ENCODE assay signal across 21 cellular contexts in genomic region chr1:233121947-233122559, GRCh38.
DNase-seq lines count a peak whose midpoint lies in the region; ATAC-seq and TF ChIP-seq lines count a peak whose summit lies in the region.
"Had no signal": no experiment of that assay in that cellular context is flagged by ENCODE, and none has a peak within 500 bp of the region (broad histone marks: within the 10 kb centered on the region; RNA-seq: fewer than 3 reads in every experiment).

No MANE protein-coding gene starts in this region.

- no TSS peak for BruUV-seq in IMR-90 (replicated peaks; lab: Mats Ljungman, UMichigan)

- dilution Hi-C loops in IMR-90 (cut with HindIII; ENCODE audit: low sequenced_read_pairs, unreplicated experiment), result no loop called here

- H3K79me1 ChIP-seq in IMR-90 (ENCODE audit: low read depth in 1 of 2, low read length in 2 of 2), result no peaks in the 10 kb centered on the region

- H3K23ac ChIP-seq in IMR-90 (ENCODE audit: low read depth, low read length), result no peak overlapping the region

- H3K27me3 ChIP-seq in ACC112 (ENCODE audit: insufficient read depth, low read length) (no peaks in the 10 kb centered on the region), IMR-90 (ENCODE audit: control insufficient read depth, insufficient read depth, low read length) (no peaks in the 10 kb centered on the region)
- H3K27me3 ChIP-seq: MG63, SJCRH30 had no signal

- no peak overlapping the region for H2BK15ac ChIP-seq in IMR-90 (ENCODE audit: low read depth, low read length)

- TF ChIP-seq CTCF in IMR-90 (conservative IDR thresholded peaks at IDR 0.05; ENCODE audit: low read depth, low read length) (no peak), choroid plexus epithelial cell (conservative IDR thresholded peaks at IDR 0.05; ENCODE audit: low read depth, low read length) (no peak), fibroblast of the aortic adventitia (IDR thresholded peaks at IDR 0.05; ENCODE audit: insufficient read depth, low read length) (no peak)

- H3K36me3 ChIP-seq in ACC112 (ENCODE audit: insufficient read depth, low read length), result peaks cover 3% of the 10 kb centered on the region; the same call in 1 of the 2 replicates
- H3K36me3 ChIP-seq in IMR-90 (ENCODE audit: control insufficient read depth, insufficient read depth, low read length), result peaks cover 6% of the 10 kb centered on the region; the same call in 1 of the 2 replicates
- H3K36me3 ChIP-seq: MG63, SJCRH30 had no signal

- no peak overlapping the region for H3K18ac ChIP-seq in IMR-90 (ENCODE audit: low read depth, low read length)

- no peaks in the 10 kb centered on the region for H3K79me2 ChIP-seq in ACC112 (ENCODE audit: control insufficient read depth, insufficient read depth, low read length, unreplicated experiment)

- peak overlapping the region; percentile 50; the same call in 1 of the 2 replicates for H2AK5ac ChIP-seq in IMR-90 (ENCODE audit: low read depth, low read length)

- no peak overlapping the region for H2BK5ac ChIP-seq in IMR-90 (ENCODE audit: low read depth, low read length, poor library complexity, severe bottlenecking)

- H4K20me1 ChIP-seq in IMR-90 (ENCODE audit: insufficient read depth, low read length), result no peaks in the 10 kb centered on the region

- intact Hi-C loops in IMR-90 (cut with micrococcal nuclease), result no loop called here

- no peak overlapping the region for H3K9ac ChIP-seq in IMR-90 (ENCODE audit: low read depth, low read length)

- H3K56ac ChIP-seq in IMR-90 (ENCODE audit: extremely low read depth, insufficient read depth, low read length), result no peak overlapping the region

- no peak overlapping the region for H3K4me2 ChIP-seq in IMR-90 (ENCODE audit: low read depth, low read length)

- H3K9me1 ChIP-seq in IMR-90 (ENCODE audit: insufficient read depth, low read length), result no peaks in the 10 kb centered on the region

- peak; percentile 70 for DNase-seq in IMR-90
- peak; percentile 61 for DNase-seq in choroid plexus epithelial cell (ENCODE audit: low read depth)
- peak; percentile 57 for DNase-seq in fibroblast of the aortic adventitia (ENCODE audit: low read depth)
- DNase-seq in NCI-H128 (lab: John Stamatoyannopoulos, UW; ENCODE audit: unreplicated experiment), result no peak
- DNase-seq in SKM-1 treated with dmso at 0.1 percent for 144 hours (lab: John Stamatoyannopoulos, UW; ENCODE audit: unreplicated experiment), result no peak
- DNase-seq: AML-193, C1 segment of cervical spinal cord, HFFc6, MG63, NCI-H1048, NCI-H1436 treated with DMSO at 0.1 percent for 48 hours, NCI-H2029, NCI-H226, NCI-H524, OCI-M1, SJCRH30 had no signal

- POLR2A ChIA-PET in IMR-90 (lab: Charles Lee; ENCODE audit: unreplicated experiment), result no interaction called here

- H3K9me3 ChIP-seq in IMR-90 (ENCODE audit: control insufficient read depth, insufficient read depth, low read length), result no peaks in the 10 kb centered on the region
- H3K9me3 ChIP-seq: SJCRH30 had no signal

- H2AK9ac ChIP-seq in IMR-90 (replicated peaks; ENCODE audit: low read depth, low read length, poor library complexity), result no peak overlapping the region

- no peak for TF ChIP-seq POLR2A in IMR-90 (IDR thresholded peaks at IDR 0.05; ENCODE audit: low read depth, low read length)

- no peak overlapping the region for H2BK20ac ChIP-seq in IMR-90 (ENCODE audit: low read depth, low read length)

- ATAC-seq in IMR-90 (ENCODE audit: low read depth) (peak; percentile 62), HG03108 (IDR thresholded peaks at IDR 0.05; ENCODE audit: unreplicated experiment) (no peak), GM21737 (IDR thresholded peaks at IDR 0.05; ENCODE audit: unreplicated experiment) (no peak)
- ATAC-seq: K562 had no signal

- no peak for TF ChIP-seq RAD21 in IMR-90 (IDR thresholded peaks at IDR 0.05; ENCODE audit: low read length)

- H3K27ac ChIP-seq in ACC112 (ENCODE audit: low read depth, low read length), result peak overlapping the region; percentile 74
- no peak overlapping the region for H3K27ac ChIP-seq in IMR-90 (ENCODE audit: insufficient read depth, low read length)
- H3K27ac ChIP-seq: 22Rv1, SJCRH30 had no signal

- H3K14ac ChIP-seq in IMR-90 (replicated peaks; ENCODE audit: low read depth, low read length), result no peak overlapping the region

- in situ Hi-C loops in IMR-90 (cut with MboI; ENCODE audit: low sequenced_read_pairs), result no loop called here

- no peak overlapping the region for H4K91ac ChIP-seq in IMR-90 (ENCODE audit: insufficient read depth, low read depth, low read length)

- CTCF ChIA-PET in IMR-90 (lab: Yijun Ruan, JAX), result interaction anchor here (0.6 kb wide), 1 partner anchor 170 kb away, joined by 5 read pairs; no protein-coding TSS in a partner anchor

- H4K5ac ChIP-seq in IMR-90 (ENCODE audit: low read depth, low read length), result no peak overlapping the region

- H4K8ac ChIP-seq in IMR-90 (ENCODE audit: low read depth in 2 of 2, low read length in 2 of 2), result no peak overlapping the region

- peaks cover 6% of the 10 kb centered on the region for H3K4me1 ChIP-seq in ACC112 (ENCODE audit: control insufficient read depth, insufficient read depth, low read length, unreplicated experiment)
- no peaks in the 10 kb centered on the region for H3K4me1 ChIP-seq in IMR-90 (ENCODE audit: control insufficient read depth, insufficient read depth, low read length)
- H3K4me1 ChIP-seq: SJCRH30 had no signal

- WGBS in IMR-90 (ENCODE audit: extremely low coverage in 2 of 2, insufficient read length in 1 of 2), 2 experiments, result no CpG with 5 or more reads among the region's 1 CpG

- no peak overlapping the region for H2BK120ac ChIP-seq in IMR-90 (ENCODE audit: low read depth, low read length)

- H3K4me3 ChIP-seq in ACC112 (ENCODE audit: low read depth, low read length) (no peak overlapping the region), IMR-90 (ENCODE audit: insufficient read depth, low read depth, low read length) (no peak overlapping the region), choroid plexus epithelial cell (ENCODE audit: low read depth, low read length) (no peak overlapping the region), fibroblast of the aortic adventitia (ENCODE audit: low read depth, low read length) (no peak overlapping the region)
- H3K4me3 ChIP-seq: K562, MG63, SJCRH30 had no signal

- H2AFZ ChIP-seq in ACC112 (ENCODE audit: low read length, unreplicated experiment), result peak overlapping the region; percentile 25
- no peak overlapping the region for H2AFZ ChIP-seq in IMR-90 (replicated peaks; ENCODE audit: low read length, poor library complexity)

- no peak overlapping the region for H3K4ac ChIP-seq in IMR-90 (ENCODE audit: low read depth, low read length)

TF ChIP-seq in IMR-90, 13 proteins besides CTCF, POLR2A, EP300 and RAD21:
- no peak for TF ChIP-seq ELK1 (IDR thresholded peaks at IDR 0.05; ENCODE audit: borderline replicate concordance, low read depth, low read length)
- TF ChIP-seq SMC3 (IDR thresholded peaks at IDR 0.05; ENCODE audit: low read depth, low read length), result no peak
- no peak for TF ChIP-seq BHLHE40 (IDR thresholded peaks at IDR 0.05; ENCODE audit: low read depth, low read length)
- TF ChIP-seq MAZ (IDR thresholded peaks at IDR 0.05; ENCODE audit: borderline replicate concordance, low read depth, low read length), result no peak
- TF ChIP-seq MXI1 (IDR thresholded peaks at IDR 0.05; ENCODE audit: borderline replicate concordance, low read depth, low read length), result no peak
- TF ChIP-seq NFE2L2 (IDR thresholded peaks at IDR 0.05; ENCODE audit: low read depth, low read length), result no peak
- TF ChIP-seq MAFK (IDR thresholded peaks at IDR 0.05; ENCODE audit: low read depth, low read length), result no peak
- TF ChIP-seq FOS (IDR thresholded peaks at IDR 0.05; ENCODE audit: low read depth, low read length), result no peak
- TF ChIP-seq RFX5 (IDR thresholded peaks at IDR 0.05; ENCODE audit: low read depth, low read length), result no peak
- no peak for TF ChIP-seq RCOR1 (IDR thresholded peaks at IDR 0.05; ENCODE audit: insufficient replicate concordance, low read length)
- TF ChIP-seq, protein P1, sequence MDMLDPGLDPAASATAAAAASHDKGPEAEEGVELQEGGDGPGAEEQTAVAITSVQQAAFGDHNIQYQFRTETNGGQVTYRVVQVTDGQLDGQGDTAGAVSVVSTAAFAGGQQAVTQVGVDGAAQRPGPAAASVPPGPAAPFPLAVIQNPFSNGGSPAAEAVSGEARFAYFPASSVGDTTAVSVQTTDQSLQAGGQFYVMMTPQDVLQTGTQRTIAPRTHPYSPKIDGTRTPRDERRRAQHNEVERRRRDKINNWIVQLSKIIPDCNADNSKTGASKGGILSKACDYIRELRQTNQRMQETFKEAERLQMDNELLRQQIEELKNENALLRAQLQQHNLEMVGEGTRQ (IDR thresholded peaks at IDR 0.05; ENCODE audit: low read depth, low read length), result no peak
- TF ChIP-seq CHD1 (IDR thresholded peaks at IDR 0.05; ENCODE audit: low read depth, low read length), result no peak
- TF ChIP-seq CEBPB (IDR thresholded peaks at IDR 0.05; ENCODE audit: low read depth, low read length), result no peak

Comparison
In these comparisons a context has a peak if more than half of its experiments do, and no peak if none do; other contexts are left out.
1. DNase-seq: peak in IMR-90 (single experiment), choroid plexus epithelial cell (single experiment) and fibroblast of the aortic adventitia (single experiment); none in NCI-H128 (single experiment) and SKM-1 treated with dmso at 0.1 percent for 144 hours (single experiment).